10 cellular contexts compared by ENCODE assay signal in the genomic region with DNA sequence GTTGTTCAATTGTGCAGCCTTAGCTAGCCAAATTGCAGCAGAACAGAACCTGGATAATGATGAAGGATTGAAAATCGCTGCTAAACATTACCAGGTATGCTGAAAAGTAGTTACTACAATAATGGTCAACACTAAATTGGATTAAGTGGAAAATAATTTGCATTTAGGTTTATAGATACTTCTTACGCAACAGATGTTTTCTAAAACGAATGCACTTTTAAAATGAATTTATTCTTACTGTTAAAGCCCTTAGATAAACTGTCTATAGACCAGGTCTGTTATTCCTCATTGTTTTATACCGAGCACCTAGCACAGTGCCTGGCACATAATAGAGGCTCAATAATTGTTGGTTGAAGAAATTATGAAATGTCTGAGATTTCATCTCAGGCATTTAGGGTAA.
"Had no signal": no experiment of that assay in that cellular context is flagged by ENCODE, and none has a peak within 500 bp of the region (broad histone marks: within the 10 kb centered on the region; RNA-seq: fewer than 3 reads in every experiment).

No MANE protein-coding gene starts in this region.

- H3K4me2 ChIP-seq: GM23338 had no signal

- FAIRE-seq: H54 had no signal

- H3K9me3 ChIP-seq: HAP-1 had no signal

- ATAC-seq: GM23338, HCT116 had no signal

- H3K27ac Mint-ChIP-seq: HFFc6 had no signal

- H3K9ac ChIP-seq: GM23248 had no signal

- H3K9me3 Mint-ChIP-seq: GM23338, H9, HFFc6 had no signal

- H3K4me3 Mint-ChIP-seq: GM23338, H9, HFFc6 had no signal

- DNase-seq: GM23248, GOT3, H7, H9, HCEC 1CT, HFFc6 had no signal

- H3K4me3 ChIP-seq: GM23248, GM23338, HAP-1 had no signal

- H3K27ac ChIP-seq: GM23248 had no signal

- H2AFZ ChIP-seq: GM23248, GM23338 had no signal
